20 cellular contexts compared by ENCODE assay signal in genomic region chr7:36266201-36266600, GRCh38.
DNase-seq lines count a peak whose midpoint lies in the region; ATAC-seq, FAIRE-seq and TF ChIP-seq lines count a peak whose summit lies in the region.
"Had no signal": no experiment of that assay in that cellular context is flagged by ENCODE, and none has a peak within 500 bp of the region (broad histone marks: within the 10 kb centered on the region; RNA-seq: fewer than 3 reads in every experiment).

No MANE protein-coding gene starts in this region.

- H3K9me3 ChIP-seq in Panc1 (ENCODE audit: control insufficient read depth, insufficient read depth, low read depth, low read length) (no peaks in the 10 kb centered on the region), muscle layer of colon (ENCODE audit: low read length) (no peaks in the 10 kb centered on the region), upper lobe of left lung (no peaks in the 10 kb centered on the region)
- H3K9me3 ChIP-seq: Peyer's patch, SJCRH30 had no signal

- H3K27ac Mint-ChIP-seq in CD14-positive monocyte: peak overlapping the region; percentile 95 to 100 (median 99)
- no peak overlapping the region for H3K27ac Mint-ChIP-seq in activated T-helper 17 cell treated with anti-CD3 and anti-CD28 coated beads, Interleukin-2, amount 50 U/mL, for 72 hours
- H3K27ac Mint-ChIP-seq: IgD-negative memory B cell had no signal

- H3K27me3 ChIP-seq in Panc1 (ENCODE audit: control insufficient read depth, insufficient read depth, low read length) (no peaks in the 10 kb centered on the region), muscle layer of colon (ENCODE audit: control insufficient read depth in 1 of 2, insufficient read depth in 2 of 2, low read length in 2 of 2) (no peaks in the 10 kb centered on the region), upper lobe of left lung (no peaks in the 10 kb centered on the region)
- H3K27me3 ChIP-seq: Peyer's patch had no signal

- no peaks in the 10 kb centered on the region for H3K9me3 Mint-ChIP-seq in CD14-positive monocyte
- no peaks in the 10 kb centered on the region for H3K9me3 Mint-ChIP-seq in activated T-helper 17 cell treated with anti-CD3 and anti-CD28 coated beads, Interleukin-2, amount 50 U/mL, for 72 hours
- H3K9me3 Mint-ChIP-seq: CD8-positive, alpha-beta memory T cell; H9; HFFc6; T-cell had no signal

- TF ChIP-seq CTCF in CD14-positive monocyte (IDR thresholded peaks at IDR 0.05): no peak
- TF ChIP-seq CTCF in Panc1 (IDR thresholded peaks at IDR 0.05): no peak
- TF ChIP-seq CTCF in upper lobe of left lung (IDR thresholded peaks at IDR 0.05): no peak

- no peak overlapping the region for H3K4me3 ChIP-seq in Panc1 (ENCODE audit: low read depth in 2 of 2, low read length in 2 of 2)
- H3K4me3 ChIP-seq in muscle layer of colon (ENCODE audit: low read depth in 1 of 2, low read length in 2 of 2): no peak overlapping the region
- no peak overlapping the region for H3K4me3 ChIP-seq in upper lobe of left lung
- H3K4me3 ChIP-seq: Peyer's patch, SJCRH30 had no signal

- POLR2A ChIA-PET in Panc1 (lab: Charles Lee): interaction anchor here (1.1 kb wide), 1 partner anchor 16 kb away, joined by 4 read pairs; no protein-coding TSS in a partner anchor

- no peak for TF ChIP-seq EP300 in upper lobe of left lung (IDR thresholded peaks at IDR 0.05)

- no peak for FAIRE-seq in urothelium cell line (lab: Jason Lieb, UNC)
- FAIRE-seq: GM12892 had no signal

- 80 to 87% methylated on average over 5 of the region's 5 CpGs for WGBS in upper lobe of left lung, 2 donors

- H3K36me3 ChIP-seq in Panc1 (ENCODE audit: control insufficient read depth, insufficient read depth, low read length) (no peaks in the 10 kb centered on the region), muscle layer of colon (ENCODE audit: insufficient read depth, low read length) (no peaks in the 10 kb centered on the region), upper lobe of left lung (no peaks in the 10 kb centered on the region)
- H3K36me3 ChIP-seq: Peyer's patch, SJCRH30 had no signal

- DNase-seq in CD14-positive monocyte (ENCODE audit: low spot score) (no peak), Panc1 (ENCODE audit: low read depth, low spot score) (no peak), upper lobe of left lung (no peak), urothelium cell line (ENCODE audit: low spot score) (no peak)
- DNase-seq in activated CD4-positive, alpha-beta T cell treated with anti-CD3 and anti-CD28 coated beads for 48 hours: no peak
- DNase-seq: C1 segment of cervical spinal cord; Calu3; CD8-positive, alpha-beta memory T cell; H9; HFFc6; NCI-H1105; NCI-H524 treated with DMSO at 0.1 percent for 48 hours; NK-92 treated with Interleukin-12 subunit alpha and Interleukin-12 subunit beta, amount 100 ng/mL, for 24 hours; Peyer's patch; SJCRH30 had no signal

- in situ Hi-C loops in Panc1 (cut with HindIII; ENCODE audit: low pct_unique_long_range_greater_than_20kb, low sequenced_read_pairs): no loop called here

- peak overlapping the region in 1 of 2 donors; percentile 51 for H3K4me3 Mint-ChIP-seq in CD14-positive monocyte
- H3K4me3 Mint-ChIP-seq in activated T-helper 17 cell treated with anti-CD3 and anti-CD28 coated beads, Interleukin-2, amount 50 U/mL, for 72 hours: no peak overlapping the region
- H3K4me3 Mint-ChIP-seq: CD8-positive, alpha-beta memory T cell; H9; IgD-negative memory B cell; T-cell had no signal

- intact Hi-C loops in CD14-positive monocyte (cut with micrococcal nuclease) (loop anchor here in 1 of 2 donors (5.0 kb wide), 1 partner anchor 59 kb away; no protein-coding TSS in a partner anchor), Panc1 (cut with micrococcal nuclease; ENCODE audit: unreplicated experiment) (no loop called here)

- no peak for ATAC-seq in Panc1
- ATAC-seq in upper lobe of left lung (ENCODE audit: low FRiP score in 2 of 2): no peak
- ATAC-seq in activated T-helper 17 cell treated with anti-CD3 and anti-CD28 coated beads, Interleukin-2, amount 50 U/mL, for 72 hours (replicated peaks): no peak
- ATAC-seq: T-cell had no signal

- H3K36me3 Mint-ChIP-seq in CD14-positive monocyte: peaks cover 13 to 18% of the 10 kb centered on the region in 2 donors
- no peaks in the 10 kb centered on the region for H3K36me3 Mint-ChIP-seq in activated T-helper 17 cell treated with anti-CD3 and anti-CD28 coated beads, Interleukin-2, amount 50 U/mL, for 72 hours (ENCODE audit: low read depth)
- H3K36me3 Mint-ChIP-seq: IgD-negative memory B cell had no signal

- BruUV-seq in Panc1 (replicated peaks; lab: Mats Ljungman, UMichigan): no TSS peak

- H3K27me3 Mint-ChIP-seq in CD14-positive monocyte (ENCODE audit: low read depth in 3 of 3): peaks cover 1 to 3% (median 2%) of the 10 kb centered on the region in 3 donors
- H3K27me3 Mint-ChIP-seq in activated T-helper 17 cell treated with anti-CD3 and anti-CD28 coated beads, Interleukin-2, amount 50 U/mL, for 72 hours: no peaks in the 10 kb centered on the region
- H3K27me3 Mint-ChIP-seq: CD8-positive, alpha-beta memory T cell; T-cell had no signal

- H3K4me1 Mint-ChIP-seq in CD14-positive monocyte: peaks cover 65% of the 10 kb centered on the region
- H3K4me1 Mint-ChIP-seq in activated T-helper 17 cell treated with anti-CD3 and anti-CD28 coated beads, Interleukin-2, amount 50 U/mL, for 72 hours: peaks cover 4% of the 10 kb centered on the region

- CTCF ChIA-PET in Panc1 (lab: Charles Lee): no interaction called here

- TF ChIP-seq POLR2A in upper lobe of left lung (IDR thresholded peaks at IDR 0.05): no peak

- H3K4me1 ChIP-seq in Panc1 (ENCODE audit: control insufficient read depth, insufficient read depth, low read length) (peaks cover 53% of the 10 kb centered on the region), muscle layer of colon (ENCODE audit: insufficient read depth, low read length) (peaks cover 63% of the 10 kb centered on the region), upper lobe of left lung (peaks cover 18 to 44% (median 29%) of the 10 kb centered on the region in 4 donors)
- H3K4me1 ChIP-seq: SJCRH30 had no signal

- H3K27ac ChIP-seq in Panc1 (ENCODE audit: low read length) (peak overlapping the region; percentile 72; the same call in 1 of the 2 replicates), muscle layer of colon (ENCODE audit: low read depth, low read length) (peak overlapping the region; percentile 86), upper lobe of left lung (peak overlapping the region in 3 of 4 donors; percentile 49 to 82 (median 52))
- H3K27ac ChIP-seq: SJCRH30 had no signal

- H3K9ac ChIP-seq in muscle layer of colon (ENCODE audit: low read length): no peak overlapping the region
